10 cellular contexts compared by ENCODE assay signal in the genomic region with DNA sequence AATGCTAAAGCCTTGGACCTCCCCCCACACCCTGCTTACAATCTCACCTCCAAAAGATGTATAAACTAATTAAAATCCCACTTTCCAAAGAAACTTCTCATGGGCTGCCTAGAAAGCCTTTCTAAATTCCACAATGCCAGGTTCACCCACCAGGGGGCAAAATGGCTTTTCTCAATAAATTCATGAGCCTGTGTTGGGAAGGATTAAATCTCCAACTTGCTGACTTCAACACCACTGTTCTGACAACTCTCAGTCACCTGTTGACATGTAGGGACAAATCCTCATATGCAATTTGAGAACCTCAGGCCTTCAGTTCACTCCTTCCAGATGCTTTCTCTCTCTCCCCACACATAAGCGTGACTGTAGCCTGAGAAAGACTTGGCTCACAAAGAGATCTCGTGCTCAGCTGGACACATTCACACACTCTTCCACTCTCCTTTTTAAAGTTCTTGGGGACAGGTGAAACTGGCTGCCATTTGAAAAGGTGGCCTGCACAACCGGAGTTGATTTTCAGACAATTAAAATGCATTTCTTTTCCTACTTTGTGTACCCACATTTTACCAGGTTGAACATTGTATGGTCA.
DNase-seq lines count a peak whose midpoint lies in the region; ATAC-seq and TF ChIP-seq lines count a peak whose summit lies in the region.
"Had no signal": no experiment of that assay in that cellular context is flagged by ENCODE, and none has a peak within 500 bp of the region (broad histone marks: within the 10 kb centered on the region; RNA-seq: fewer than 3 reads in every experiment).

No MANE protein-coding gene starts in this region.

- no peak overlapping the region for H3K27ac ChIP-seq in esophagus squamous epithelium

- no peak overlapping the region for H3K4me3 ChIP-seq in esophagus squamous epithelium

- no peak for TF ChIP-seq POLR2A in esophagus squamous epithelium (IDR thresholded peaks at IDR 0.05)

- WGBS in esophagus squamous epithelium, 2 donors: 55 to 60% methylated on average over 3 of the region's 3 CpGs

- no peaks in the 10 kb centered on the region for H3K27me3 ChIP-seq in esophagus squamous epithelium

- ATAC-seq in Right ventricle myocardium inferior: no peak
- ATAC-seq: natural killer cell treated with Interleukin-12 subunit alpha and Interleukin-12 subunit beta and Interleukin-15 and Interleukin-18, amount 100 ng/mL, for 72 hours; stimulated activated effector memory CD8-positive, alpha-beta T cell treated with anti-CD3 and anti-CD28 coated beads, Interleukin-12 subunit alpha, Interleukin-12 subunit beta, amount 100 ng/mL, for 72 hours had no signal

- H3K4me1 ChIP-seq in esophagus squamous epithelium: no peaks in the 10 kb centered on the region

- TF ChIP-seq CTCF in esophagus squamous epithelium (IDR thresholded peaks at IDR 0.05): peak in 5 of 6 experiments; percentile 28 to 58 (median 36)

- intact Hi-C loops in esophagus squamous epithelium (cut with DNase I) (no loop called here), Right ventricle myocardium inferior (cut with DNase I) (loop anchor here (5.0 kb wide), 1 partner anchor 620 kb away; no protein-coding TSS in a partner anchor)

- H3K36me3 ChIP-seq in esophagus squamous epithelium: no peaks in the 10 kb centered on the region

- no peaks in the 10 kb centered on the region for H3K9me3 ChIP-seq in esophagus squamous epithelium

- DNase-seq in A172 (ENCODE audit: low spot score) (peak; percentile 12), D341Med (ENCODE audit: low spot score) (peak; percentile 20), NOMO-1 treated with DMSO at 0.1 percent for 48 hours (lab: John Stamatoyannopoulos, UW; ENCODE audit: unreplicated experiment) (peak; percentile 18), esophagus squamous epithelium (lab: John Stamatoyannopoulos, UW) (no peak), cerebellum (ENCODE audit: low spot score) (no peak), cerebellar nuclear complex (lab: John Stamatoyannopoulos, UW) (no peak), activated gamma-delta T cell treated with Interleukin-2 at 50 U/mL for 16 hours (no peak), Right ventricle myocardium inferior (ENCODE audit: missing footprints) (no peak)

Comparison
In these comparisons a context has a peak if more than half of its experiments do, and no peak if none do; other contexts are left out.
1. DNase-seq: peak in A172 (single experiment), D341Med (single experiment) and NOMO-1 treated with DMSO at 0.1 percent for 48 hours (single experiment); none in esophagus squamous epithelium (single experiment), cerebellum (single experiment), cerebellar nuclear complex (0 of 2), activated gamma-delta T cell treated with Interleukin-2 at 50 U/mL for 16 hours (single experiment) and Right ventricle myocardium inferior (single experiment).